9 cellular contexts compared by ENCODE assay signal in genomic region chr5:11903614-11904269, GRCh38. TPM values are rescaled to one million over a fixed set of nuclear protein-coding genes. Genes with fewer than 3 reads are reported as not detected.
A peak's percentile ranks its signal among the peaks of the same experiment; 100 is the strongest.
DNase-seq lines count a peak whose midpoint lies in the region; ATAC-seq, FAIRE-seq and TF ChIP-seq lines count a peak whose summit lies in the region.
"Had no signal": no experiment of that assay in that cellular context is flagged by ENCODE, and none has a peak within 500 bp of the region (broad histone marks: within the 10 kb centered on the region; RNA-seq: fewer than 3 reads in every experiment).

No MANE protein-coding gene starts in this region.

- no peaks in the 10 kb centered on the region for H3F3A ChIP-seq in GM23338 (replicated peaks; ENCODE audit: low read depth)

- H3K27ac Mint-ChIP-seq in GM23338 = no peak overlapping the region
- no peak overlapping the region for H3K27ac Mint-ChIP-seq in activated T-helper 2 cell treated with anti-CD3 and anti-CD28 coated beads, Interferon-gamma antibody, Interleukin-2, Interleukin-4, amounts not matched to agents 10 μg/mL and 5 μg/mL and 100 μg/mL, durations not matched to agents 14 hours and 24 hours and 36 hours

- intact Hi-C loops in activated T-helper 2 cell treated with anti-CD3 and anti-CD28 coated beads, Interferon-gamma antibody, Interleukin-2, Interleukin-4, amounts not matched to agents 10 μg/mL and 5 μg/mL and 100 μg/mL, durations not matched to agents 14 hours and 24 hours and 36 hours (cut with micrococcal nuclease) = no loop called here
- intact Hi-C loops in vagina (cut with DNase I) = no loop called here

- H3K27ac ChIP-seq in GM23338 (ENCODE audit: low read depth) = no peak overlapping the region
- H3K27ac ChIP-seq in RWPE2 (ENCODE audit: poor library complexity, severe bottlenecking) = no peak overlapping the region
- H3K27ac ChIP-seq in cardiac muscle cell = no peak overlapping the region
- H3K27ac ChIP-seq in rectal smooth muscle tissue (ENCODE audit: low read depth, low read length) = no peak overlapping the region
- no peak overlapping the region for H3K27ac ChIP-seq in vagina

- peak overlapping the region; percentile 95 for H3K4me2 ChIP-seq in GM23338

- peak overlapping the region; percentile 70 for H3K4me3 Mint-ChIP-seq in GM23338
- no peak overlapping the region for H3K4me3 Mint-ChIP-seq in activated T-helper 2 cell treated with anti-CD3 and anti-CD28 coated beads, Interferon-gamma antibody, Interleukin-2, Interleukin-4, amounts not matched to agents 10 μg/mL and 5 μg/mL and 100 μg/mL, durations not matched to agents 14 hours and 24 hours and 36 hours (ENCODE audit: low read depth)

- H3K4me3 ChIP-seq in GM23338 (peak overlapping the region; percentile 80), RWPE2 (ENCODE audit: severe bottlenecking) (peak overlapping the region; percentile 38), cardiac muscle cell (peak overlapping the region; percentile 80), rectal smooth muscle tissue (ENCODE audit: low read length) (peak overlapping the region; percentile 1), vagina (peak overlapping the region in 1 of 2 donors; percentile 18)
- H3K4me3 ChIP-seq: HAP-1 had no signal

- TF ChIP-seq CTCF in D721Med (IDR thresholded peaks at IDR 0.05; ENCODE audit: insufficient read depth, missing control alignments) (peak; percentile 18), GM23338 (conservative IDR thresholded peaks at IDR 0.05; ENCODE audit: low read depth in 2 of 2) (no peak; a peak in 1 of 4 replicates), RWPE2 (IDR thresholded peaks at IDR 0.05; ENCODE audit: poor library complexity, severe bottlenecking) (peak; percentile 35), cardiac muscle cell (IDR thresholded peaks at IDR 0.05; ENCODE audit: low read depth, low read length) (no peak), vagina (IDR thresholded peaks at IDR 0.05) (no peak)

- peaks cover 36% of the 10 kb centered on the region for H3K4me1 Mint-ChIP-seq in GM23338
- no peaks in the 10 kb centered on the region for H3K4me1 Mint-ChIP-seq in activated T-helper 2 cell treated with anti-CD3 and anti-CD28 coated beads, Interferon-gamma antibody, Interleukin-2, Interleukin-4, amounts not matched to agents 10 μg/mL and 5 μg/mL and 100 μg/mL, durations not matched to agents 14 hours and 24 hours and 36 hours (ENCODE audit: low read depth)

- H3K27me3 Mint-ChIP-seq in GM23338 (ENCODE audit: insufficient read depth, low read depth, poor library complexity) = peaks cover 24% of the 10 kb centered on the region
- H3K27me3 Mint-ChIP-seq in activated T-helper 2 cell treated with anti-CD3 and anti-CD28 coated beads, Interferon-gamma antibody, Interleukin-2, Interleukin-4, amounts not matched to agents 10 μg/mL and 5 μg/mL and 100 μg/mL, durations not matched to agents 14 hours and 24 hours and 36 hours (ENCODE audit: low read depth) = peaks cover 32% of the 10 kb centered on the region

- no peak overlapping the region for H3K9ac ChIP-seq in rectal smooth muscle tissue (ENCODE audit: low read length)

- H3K9me3 ChIP-seq in RWPE2 (ENCODE audit: severe bottlenecking) (no peaks in the 10 kb centered on the region), cardiac muscle cell (ENCODE audit: low read depth) (no peaks in the 10 kb centered on the region), vagina (no peaks in the 10 kb centered on the region)
- H3K9me3 ChIP-seq: HAP-1 had no signal

- peak overlapping the region; percentile 95 for H2AFZ ChIP-seq in GM23338

- peak; percentile 34 for ATAC-seq in GM23338
- peak; percentile 52 for ATAC-seq in RWPE2 (ENCODE audit: low read depth)

- no peaks in the 10 kb centered on the region; the same call in 1 of the 2 replicates for H4K20me1 ChIP-seq in GM23338 (replicated peaks; ENCODE audit: insufficient read depth)

- no peak for FAIRE-seq in D721Med (lab: Jason Lieb, UNC)

- no peaks in the 10 kb centered on the region for H3K9me3 Mint-ChIP-seq in GM23338
- no peaks in the 10 kb centered on the region for H3K9me3 Mint-ChIP-seq in activated T-helper 2 cell treated with anti-CD3 and anti-CD28 coated beads, Interferon-gamma antibody, Interleukin-2, Interleukin-4, amounts not matched to agents 10 μg/mL and 5 μg/mL and 100 μg/mL, durations not matched to agents 14 hours and 24 hours and 36 hours

- no peaks in the 10 kb centered on the region for H3K36me3 ChIP-seq in GM23338 (ENCODE audit: insufficient read depth)
- no peaks in the 10 kb centered on the region for H3K36me3 ChIP-seq in RWPE2 (ENCODE audit: low read depth)
- no peaks in the 10 kb centered on the region for H3K36me3 ChIP-seq in cardiac muscle cell
- no peaks in the 10 kb centered on the region for H3K36me3 ChIP-seq in rectal smooth muscle tissue (ENCODE audit: control insufficient read depth, insufficient read depth, low read length)
- H3K36me3 ChIP-seq in vagina = no peaks in the 10 kb centered on the region
- H3K36me3 ChIP-seq: HAP-1 had no signal

- H3K27me3 ChIP-seq in GM23338 (ENCODE audit: insufficient read depth) (peaks cover 50% of the 10 kb centered on the region), RWPE2 (ENCODE audit: insufficient read depth, poor library complexity, severe bottlenecking) (peaks cover 85% of the 10 kb centered on the region), cardiac muscle cell (peaks cover 52% of the 10 kb centered on the region), rectal smooth muscle tissue (ENCODE audit: control insufficient read depth, insufficient read depth, low read length) (no peaks in the 10 kb centered on the region), vagina (no peaks in the 10 kb centered on the region)

- H3K9me2 ChIP-seq in GM23338 (ENCODE audit: insufficient read depth) = no peaks in the 10 kb centered on the region

- TF ChIP-seq POLR2A in vagina (IDR thresholded peaks at IDR 0.05) = no peak

- H3K79me2 ChIP-seq in GM23338 (replicated peaks; ENCODE audit: insufficient read depth) = peaks cover 36% of the 10 kb centered on the region

- H3K4me1 ChIP-seq in GM23338 (ENCODE audit: insufficient read depth) = peaks cover 35% of the 10 kb centered on the region
- H3K4me1 ChIP-seq in RWPE2 (ENCODE audit: insufficient read depth, poor library complexity, severe bottlenecking) = no peaks in the 10 kb centered on the region
- peaks cover 4% of the 10 kb centered on the region for H3K4me1 ChIP-seq in cardiac muscle cell (ENCODE audit: low read depth)
- no peaks in the 10 kb centered on the region for H3K4me1 ChIP-seq in rectal smooth muscle tissue (ENCODE audit: control insufficient read depth, insufficient read depth, low read length)
- H3K4me1 ChIP-seq in vagina = no peaks in the 10 kb centered on the region
- H3K4me1 ChIP-seq: HAP-1 had no signal

- DNase-seq in D721Med (ENCODE audit: insufficient read length, low spot score) = no peak
- peak; percentile 73 for DNase-seq in GM23338 (ENCODE audit: low spot score)
- DNase-seq in RWPE2 (ENCODE audit: low spot score) = peak; percentile 61
- peak; percentile 3 to 83 for DNase-seq in cardiac muscle cell (ENCODE audit: low read depth in 1 of 2, low spot score in 1 of 2)
- DNase-seq in NCI-H345 treated with DMSO at 0.1 percent for 48 hours (lab: John Stamatoyannopoulos, UW; ENCODE audit: unreplicated experiment) = no peak
- DNase-seq in activated T-helper 2 cell treated with anti-CD3 and anti-CD28 coated beads, Interferon-gamma antibody, Interleukin-2, Interleukin-4, amounts not matched to agents 10 μg/mL and 5 μg/mL and 100 μg/mL, durations not matched to agents 14 hours and 24 hours and 36 hours (ENCODE audit: low spot score) = no peak
- no peak for DNase-seq in vagina (ENCODE audit: extremely low spot score in 2 of 2)

- no peaks in the 10 kb centered on the region for H3K36me3 Mint-ChIP-seq in GM23338 (ENCODE audit: low read depth)
- H3K36me3 Mint-ChIP-seq in activated T-helper 2 cell treated with anti-CD3 and anti-CD28 coated beads, Interferon-gamma antibody, Interleukin-2, Interleukin-4, amounts not matched to agents 10 μg/mL and 5 μg/mL and 100 μg/mL, durations not matched to agents 14 hours and 24 hours and 36 hours (ENCODE audit: low read depth) = no peaks in the 10 kb centered on the region

RNA-seq across cellular contexts. Expression of gene CTNND2, which starts 0.5 kb away (rescaled TPM):
- total RNA-seq in GM23338 (2014; rRNA removed; shearing (Covaris generic)) = 6.6 and 7.0 TPM in 2 replicates
- polyA plus RNA-seq in GM23338 (2016; fragmentation: Nextera tagmentation; extraction: Ambion mirVana) (4.3 and 5.1 TPM in 2 replicates), cardiac muscle cell (7.5 and 12.7 TPM in 2 replicates)
- total RNA-seq in cardiac muscle cell (6.3 and 11.0 TPM in 2 replicates), vagina (1.7 TPM)
- not detected in 2 replicates for total RNA-seq in activated T-helper 2 cell treated with anti-CD3 and anti-CD28 coated beads, Interferon-gamma antibody, Interleukin-2, Interleukin-4, amounts not matched to agents 10 μg/mL and 5 μg/mL and 100 μg/mL, durations not matched to agents 14 hours and 24 hours and 36 hours

Comparison
In these comparisons a context has a peak if more than half of its experiments do, and no peak if none do; other contexts are left out.
1. DNase-seq: peak in GM23338 (single experiment), RWPE2 (single experiment) and cardiac muscle cell (2 of 2); none in D721Med (single experiment), NCI-H345 treated with DMSO at 0.1 percent for 48 hours (single experiment), activated T-helper 2 cell treated with anti-CD3 and anti-CD28 coated beads, Interferon-gamma antibody, Interleukin-2, Interleukin-4, amounts not matched to agents 10 μg/mL and 5 μg/mL and 100 μg/mL, durations not matched to agents 14 hours and 24 hours and 36 hours (single experiment) and vagina (0 of 2).
2. CTCF ChIP-seq: peak in D721Med (single experiment) and RWPE2 (single experiment); none in GM23338 (0 of 2), cardiac muscle cell (single experiment) and vagina (0 of 3).